In the genomic region with DNA sequence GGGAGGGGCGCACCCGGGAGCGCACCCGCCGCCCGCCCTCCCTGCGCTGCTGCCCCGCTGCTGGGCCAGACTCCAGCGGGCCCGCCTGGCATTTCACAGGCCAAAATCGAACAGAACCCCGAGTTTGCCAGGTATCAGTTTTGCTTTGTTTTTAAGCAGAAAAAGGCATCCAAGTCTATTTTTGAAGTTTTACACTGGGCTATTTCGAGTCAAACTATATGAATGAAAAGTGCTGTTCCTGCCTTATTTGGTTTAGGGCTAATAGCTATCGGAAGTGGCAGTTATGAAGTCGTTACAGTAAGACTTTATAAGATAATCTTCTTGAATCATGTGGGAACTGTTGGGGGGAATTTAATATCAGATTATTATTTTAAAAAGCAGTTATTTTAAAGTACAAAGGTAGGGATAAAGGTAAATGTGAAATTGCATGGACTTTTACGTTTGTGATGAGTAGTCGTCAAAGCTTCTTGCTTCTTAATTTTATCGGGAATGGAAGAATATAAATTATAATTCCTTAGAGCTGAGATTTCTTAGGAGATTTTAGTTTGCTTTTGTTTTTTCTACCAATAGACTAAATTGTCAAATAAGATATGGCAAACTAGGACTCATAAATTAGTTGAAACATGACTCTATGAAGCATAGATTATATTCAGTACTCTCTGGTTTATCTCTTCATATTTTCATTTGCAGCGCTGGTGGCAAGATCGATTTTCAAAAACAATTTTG, we compare ENCODE assay signal across 10 cellular contexts. TPM values are rescaled to one million over a fixed set of nuclear protein-coding genes. Genes with fewer than 3 reads are reported as not detected.
DNase-seq lines count a peak whose midpoint lies in the region; ATAC-seq, FAIRE-seq and TF ChIP-seq lines count a peak whose summit lies in the region.
"Had no signal": no experiment of that assay in that cellular context is flagged by ENCODE, and none has a peak within 500 bp of the region (broad histone marks: within the 10 kb centered on the region; RNA-seq: fewer than 3 reads in every experiment).

No MANE protein-coding gene starts in this region.

- no peaks in the 10 kb centered on the region for H3K36me3 Mint-ChIP-seq in activated CD8-positive, alpha-beta T cell treated with anti-CD3 and anti-CD28 coated beads, Interleukin-2, amount 10 ng/mL, durations not matched to agents 7 days and 5 days (ENCODE audit: low read depth)

- H3K27me3 Mint-ChIP-seq in activated CD8-positive, alpha-beta T cell treated with anti-CD3 and anti-CD28 coated beads, Interleukin-2, amount 10 ng/mL, durations not matched to agents 7 days and 5 days (ENCODE audit: low read depth) = peaks cover 55% of the 10 kb centered on the region

- ATAC-seq in GM21825 (IDR thresholded peaks at IDR 0.05; ENCODE audit: unreplicated experiment) (peak; percentile 14), thoracic aorta (ENCODE audit: insufficient number of reproducible peaks, low FRiP score, low read depth) (no peak), HG03571 (IDR thresholded peaks at IDR 0.05; ENCODE audit: unreplicated experiment) (no peak)
- no peak for ATAC-seq in activated CD8-positive, alpha-beta T cell treated with anti-CD3 and anti-CD28 coated beads, Interleukin-2, amount 10 ng/mL, durations not matched to agents 7 days and 5 days

- POLR2A ChIA-PET in activated CD8-positive, alpha-beta T cell treated with anti-CD3 and anti-CD28 coated beads, Interleukin-2, amount 10 ng/mL, durations not matched to agents 7 days and 5 days (lab: Charles Lee) = no interaction called here

- no peak for TF ChIP-seq CTCF in thoracic aorta (IDR thresholded peaks at IDR 0.05)

- no peak overlapping the region for H3K27ac Mint-ChIP-seq in activated CD8-positive, alpha-beta T cell treated with anti-CD3 and anti-CD28 coated beads, Interleukin-2, amount 10 ng/mL, durations not matched to agents 7 days and 5 days

- H3K27me3 ChIP-seq in iPS-20b (ENCODE audit: insufficient read depth, low read length) (peaks cover 35% of the 10 kb centered on the region), thoracic aorta (replicated peaks; ENCODE audit: insufficient read depth) (no peaks in the 10 kb centered on the region)

- DNase-seq in activated CD8-positive, alpha-beta T cell treated with anti-CD3 and anti-CD28 coated beads, Interleukin-2, amount 10 ng/mL, durations not matched to agents 7 days and 5 days = no peak
- DNase-seq in thoracic aorta (ENCODE audit: low spot score) (no peak), DMS 273 (lab: John Stamatoyannopoulos, UW; ENCODE audit: unreplicated experiment) (no peak)
- DNase-seq in activated CD8-positive, alpha-beta memory T cell treated with anti-CD3 and anti-CD28 coated beads for 24 hours = no peak

- H3K4me1 Mint-ChIP-seq in activated CD8-positive, alpha-beta T cell treated with anti-CD3 and anti-CD28 coated beads, Interleukin-2, amount 10 ng/mL, durations not matched to agents 7 days and 5 days (ENCODE audit: low read depth) = peaks cover 6% of the 10 kb centered on the region

- peak overlapping the region; percentile 37; the same call in 1 of the 2 replicates for H3K9ac ChIP-seq in iPS-20b (ENCODE audit: low read depth, low read length)

- no peaks in the 10 kb centered on the region for H3K9me3 Mint-ChIP-seq in activated CD8-positive, alpha-beta T cell treated with anti-CD3 and anti-CD28 coated beads, Interleukin-2, amount 10 ng/mL, durations not matched to agents 7 days and 5 days (ENCODE audit: insufficient read depth)

- H3K27ac ChIP-seq in iPS-20b (ENCODE audit: low read length) (no peak overlapping the region), thoracic aorta (peak overlapping the region; percentile 99)
- H3K27ac ChIP-seq: epithelial cell of prostate had no signal

- CTCF ChIA-PET in activated CD8-positive, alpha-beta T cell treated with anti-CD3 and anti-CD28 coated beads, Interleukin-2, amount 10 ng/mL, durations not matched to agents 7 days and 5 days (lab: Charles Lee) = no interaction called here

- H3K4me1 ChIP-seq in iPS-20b (ENCODE audit: insufficient read depth, low read length) = peaks cover 11% of the 10 kb centered on the region
- H3K4me1 ChIP-seq in thoracic aorta (ENCODE audit: control insufficient read depth in 1 of 2, low read depth in 2 of 2) = peaks cover 27 to 53% of the 10 kb centered on the region in 2 donors

- H3K36me3 ChIP-seq in iPS-20b (ENCODE audit: insufficient read depth, low read depth, low read length) (no peaks in the 10 kb centered on the region), thoracic aorta (no peaks in the 10 kb centered on the region)

- H3K4me3 ChIP-seq in iPS-20b (ENCODE audit: low read length) (peak overlapping the region; percentile 88), thoracic aorta (peak overlapping the region; percentile 96)

- FAIRE-seq in A204.1 (lab: Jason Lieb, UNC) = peak; percentile 40
- FAIRE-seq: GM18507 had no signal

- H3K4me3 Mint-ChIP-seq in activated CD8-positive, alpha-beta T cell treated with anti-CD3 and anti-CD28 coated beads, Interleukin-2, amount 10 ng/mL, durations not matched to agents 7 days and 5 days = peak overlapping the region; percentile 60

- no peaks in the 10 kb centered on the region for H3K9me3 ChIP-seq in iPS-20b (ENCODE audit: insufficient read depth, low read depth, low read length)
- H3K9me3 ChIP-seq in thoracic aorta = no peaks in the 10 kb centered on the region

RNA-seq across cellular contexts. Expression of a gene that starts 1.1 kb away (rescaled TPM):
- not detected for total RNA-seq in activated CD8-positive, alpha-beta T cell treated with anti-CD3 and anti-CD28 coated beads, Interleukin-2, amount 10 ng/mL, durations not matched to agents 7 days and 5 days
- total RNA-seq in thoracic aorta = 100 to 1,000 TPM; 221 to 232 TPM

Comparison
In these comparisons a context has a peak if more than half of its experiments do, and no peak if none do; other contexts are left out.
1. RNA of a gene that starts 1.1 kb away (total RNA-seq): 221 to 232 TPM in thoracic aorta; not detected in activated CD8-positive, alpha-beta T cell treated with anti-CD3 and anti-CD28 coated beads, Interleukin-2, amount 10 ng/mL, durations not matched to agents 7 days and 5 days; every median in the first group is over 100 times any median in the second.